ENCODE assay signal across 19 cellular contexts in genomic region chr7:100465299-100465698, GRCh38. TPM values are rescaled to one million over a fixed set of nuclear protein-coding genes. Genes with fewer than 3 reads are reported as not detected.
DNase-seq lines count a peak whose midpoint lies in the region; ATAC-seq and TF ChIP-seq lines count a peak whose summit lies in the region.
"Had no signal": no experiment of that assay in that cellular context is flagged by ENCODE, and none has a peak within 500 bp of the region (broad histone marks: within the 10 kb centered on the region; RNA-seq: fewer than 3 reads in every experiment).

No MANE protein-coding gene starts in this region.

- H3F3A ChIP-seq in PC-9 (ENCODE audit: insufficient read depth, low read depth): peaks cover 8% of the 10 kb centered on the region; the same call in 1 of the 2 replicates

- POLR2A ChIA-PET in PC-9 (lab: Charles Lee; ENCODE audit: unreplicated experiment): no interaction called here

- H3K4me1 Mint-ChIP-seq in stimulated activated naive CD8-positive, alpha-beta T cell treated with anti-CD3 and anti-CD28 coated beads, Interleukin-15, amount 100 ng/mL, for 72 hours: peaks cover 29% of the 10 kb centered on the region

- TF ChIP-seq CTCF in heart right ventricle (IDR thresholded peaks at IDR 0.05) (no peak), heart left ventricle (IDR thresholded peaks at IDR 0.05) (no peak), body of pancreas (IDR thresholded peaks at IDR 0.05) (no peak), lower lobe of right lung (IDR thresholded peaks at IDR 0.05) (no peak), PC-9 (conservative IDR thresholded peaks at IDR 0.05) (no peak)

- H3K27me3 ChIP-seq in heart right ventricle: no peaks in the 10 kb centered on the region
- H3K27me3 ChIP-seq in heart left ventricle: no peaks in the 10 kb centered on the region
- H3K27me3 ChIP-seq in body of pancreas: no peaks in the 10 kb centered on the region
- no peaks in the 10 kb centered on the region for H3K27me3 ChIP-seq in lower lobe of right lung (ENCODE audit: low read depth)
- no peaks in the 10 kb centered on the region for H3K27me3 ChIP-seq in PC-9 (ENCODE audit: insufficient read depth, low read depth)
- H3K27me3 ChIP-seq: upper lobe of left lung had no signal

- H3K9me2 ChIP-seq in PC-9 (ENCODE audit: insufficient read depth): no peaks in the 10 kb centered on the region

- no peak overlapping the region for H2AFZ ChIP-seq in PC-9

- H3K27ac ChIP-seq in heart right ventricle (peak overlapping the region in 7 of 10 donors; percentile 20 to 76 (median 69)), heart left ventricle (peak overlapping the region in 5 of 12 donors; percentile 49 to 77 (median 77)), body of pancreas (peak overlapping the region in 3 of 4 donors; percentile 61 to 79 (median 68)), lower lobe of right lung (peak overlapping the region; percentile 31), PC-9 (no peak overlapping the region)

- ATAC-seq in heart right ventricle: no peak
- ATAC-seq in heart left ventricle: no peak
- no peak for ATAC-seq in body of pancreas
- ATAC-seq in lower lobe of right lung: peak in 1 of 2 donors; percentile 1
- ATAC-seq in stimulated activated naive CD8-positive, alpha-beta T cell treated with anti-CD3 and anti-CD28 coated beads, Interleukin-15, amount 100 ng/mL, for 72 hours: no peak

- BruUV-seq in PC-9 (replicated peaks; lab: Mats Ljungman, UMichigan): no TSS peak

- H3K27ac Mint-ChIP-seq in stimulated activated naive CD8-positive, alpha-beta T cell treated with anti-CD3 and anti-CD28 coated beads, Interleukin-15, amount 100 ng/mL, for 72 hours: peak overlapping the region in 1 of 2 donors; percentile 48
- H3K27ac Mint-ChIP-seq: WTC11 had no signal

- H3K9me3 ChIP-seq in heart right ventricle (no peaks in the 10 kb centered on the region), heart left ventricle (no peaks in the 10 kb centered on the region), body of pancreas (no peaks in the 10 kb centered on the region), lower lobe of right lung (no peaks in the 10 kb centered on the region), PC-9 (ENCODE audit: insufficient read depth, low read depth) (no peaks in the 10 kb centered on the region)
- H3K9me3 ChIP-seq: upper lobe of left lung had no signal

- H3K4me2 ChIP-seq in PC-9: no peak overlapping the region

- no peaks in the 10 kb centered on the region for H4K20me1 ChIP-seq in PC-9 (ENCODE audit: insufficient read depth)

- no peak overlapping the region for H3K4me3 Mint-ChIP-seq in stimulated activated naive CD8-positive, alpha-beta T cell treated with anti-CD3 and anti-CD28 coated beads, Interleukin-15, amount 100 ng/mL, for 72 hours
- H3K4me3 Mint-ChIP-seq: WTC11 had no signal

- intact Hi-C loops in heart right ventricle (cut with DNase I) (loop anchor here in 9 of 10 donors (5.0 to 10.0 kb wide), 7 partner anchors 92 to 262 kb away; partner anchors contain the start of genes GIGYF1 (in 4 of the 9), EPO (in 2 of the 9) and POP7 (in 1 of the 9)), heart left ventricle (cut with DNase I) (loop anchor here in 9 of 10 donors (5.0 to 10.0 kb wide), 8 partner anchors 92 to 262 kb away; partner anchors contain the start of genes GIGYF1 (in 6 of the 9), EPO (in 1 of the 9) and POP7 (in 1 of the 9)), body of pancreas (cut with DNase I) (no loop called here), lower lobe of right lung (cut with DNase I) (no loop called here), PC-9 (cut with micrococcal nuclease; ENCODE audit: unreplicated experiment) (loop anchor here (5.0 kb wide), 1 partner anchor 227 kb away; the partner anchor contains the start of gene GIGYF1)

- no peak for DNase-seq in heart right ventricle
- DNase-seq in heart left ventricle: no peak
- peak in 1 of 4 donors; percentile 45 for DNase-seq in body of pancreas
- no peak for DNase-seq in lower lobe of right lung
- no peak for DNase-seq in epidermal melanocyte (ENCODE audit: insufficient read length, low spot score)
- no peak for DNase-seq in ureter (ENCODE audit: low spot score)
- no peak for DNase-seq in stimulated activated naive CD8-positive, alpha-beta T cell treated with anti-CD3 and anti-CD28 coated beads, Interleukin-15, amount 100 ng/mL, for 72 hours
- DNase-seq in PC-9: no peak
- DNase-seq: activated effector memory CD4-positive, alpha-beta T cell treated with Interleukin-2 at 50 U/mL for 16 hours; NCI-H1436 treated with DMSO at 0.1 percent for 48 hours; RPMI8226 had no signal

- H3K4me1 ChIP-seq in heart right ventricle: peaks cover 14 to 50% (median 31%) of the 10 kb centered on the region in 9 donors
- H3K4me1 ChIP-seq in heart left ventricle: peaks cover 3 to 47% (median 26%) of the 10 kb centered on the region in 12 donors
- peaks cover 41% of the 10 kb centered on the region for H3K4me1 ChIP-seq in body of pancreas
- peaks cover 23% of the 10 kb centered on the region for H3K4me1 ChIP-seq in lower lobe of right lung
- H3K4me1 ChIP-seq in PC-9 (replicated peaks; ENCODE audit: insufficient read depth): no peaks in the 10 kb centered on the region

- H3K4me3 ChIP-seq in heart right ventricle (no peak overlapping the region), heart left ventricle (no peak overlapping the region), body of pancreas (no peak overlapping the region), lower lobe of right lung (no peak overlapping the region), PC-9 (no peak overlapping the region)
- H3K4me3 ChIP-seq: GM12878, smooth muscle cell, upper lobe of left lung had no signal

- no peaks in the 10 kb centered on the region for H3K27me3 Mint-ChIP-seq in stimulated activated naive CD8-positive, alpha-beta T cell treated with anti-CD3 and anti-CD28 coated beads, Interleukin-15, amount 100 ng/mL, for 72 hours

- H3K36me3 ChIP-seq in heart right ventricle (peaks cover 0 to 65% (median 7%) of the 10 kb centered on the region in 9 donors), heart left ventricle (peaks cover 0 to 56% (median 22%) of the 10 kb centered on the region in 9 donors), body of pancreas (replicated peaks in 1 of 2; ENCODE audit: insufficient read depth in 1 of 2, low read depth in 2 of 2) (no peaks in the 10 kb centered on the region), lower lobe of right lung (peaks cover 37% of the 10 kb centered on the region), PC-9 (ENCODE audit: low read depth) (no peaks in the 10 kb centered on the region)

- CTCF ChIA-PET in PC-9 (lab: Charles Lee): interaction anchor here (0.6 kb wide), 1 partner anchor 21 kb away, joined by 8 read pairs; no protein-coding TSS in a partner anchor

- H3K9me3 Mint-ChIP-seq in stimulated activated naive CD8-positive, alpha-beta T cell treated with anti-CD3 and anti-CD28 coated beads, Interleukin-15, amount 100 ng/mL, for 72 hours: no peaks in the 10 kb centered on the region
- H3K9me3 Mint-ChIP-seq: WTC11 had no signal

- TF ChIP-seq POLR2A in heart left ventricle (IDR thresholded peaks at IDR 0.05) (no peak), body of pancreas (IDR thresholded peaks at IDR 0.05) (no peak)

- WGBS in heart right ventricle, 2 donors: 62 to 75% methylated on average over 8 of the region's 8 CpGs
- WGBS in heart left ventricle, 4 donors: 66 to 74% (median 70%) methylated on average over 8 of the region's 8 CpGs
- WGBS in body of pancreas, 2 donors: 56 to 57% methylated on average over 8 of the region's 8 CpGs

- no peaks in the 10 kb centered on the region for H3K79me2 ChIP-seq in PC-9 (ENCODE audit: low read depth)

RNA-seq across cellular contexts. Expression of gene SPACDR, which starts 1.2 kb away (rescaled TPM):
- total RNA-seq in heart right ventricle: 1 to 10 TPM in 2 of 10 donors, under 1 TPM in 4, not detected in 4; 0.28 to 1.1 (median 0.54) TPM
- 1 to 10 TPM in 1 of 2 donors, under 1 TPM in 1; 0.93 to 1.3 TPM for polyA plus RNA-seq in heart right ventricle
- total RNA-seq in heart left ventricle: under 1 TPM in 5 of 9 donors, not detected in 4; 0.27 to 0.77 (median 0.39) TPM
- under 1 TPM; 0.61 to 0.78 TPM for polyA plus RNA-seq in heart left ventricle
- 1 to 10 TPM in 1 of 2 donors, not detected in 1; 1.0 TPM for total RNA-seq in body of pancreas
- 1.7 TPM for total RNA-seq in lower lobe of right lung
- not detected for total RNA-seq in ureter
- total RNA-seq in PC-9 (2021): 1.4 and 4.2 TPM in 2 replicates
- total RNA-seq: G401, H1, LHCN-M2, smooth muscle cell had no signal

RNA-seq across cellular contexts. Expression of gene TSC22D4, which starts 13.7 kb away (rescaled TPM):
- total RNA-seq in heart right ventricle (10 to 100 TPM; 36.0 to 72.3 (median 46.7) TPM), heart left ventricle (10 to 100 TPM; 41.8 to 55.5 (median 49.0) TPM), body of pancreas (10 to 100 TPM; 16.6 to 34.9 TPM), lower lobe of right lung (53.6 TPM), ureter (42.9 TPM), PC-9 (2021) (68.8 and 79.8 TPM in 2 replicates)
- polyA plus RNA-seq in heart right ventricle (10 to 100 TPM; 46.0 to 53.7 TPM), heart left ventricle (10 to 100 TPM; 42.2 to 47.0 TPM)

RNA-seq across cellular contexts. Expression of gene NYAP1, which starts 18.4 kb away (rescaled TPM):
- total RNA-seq in heart right ventricle: under 1 TPM; 0.10 to 0.86 (median 0.30) TPM
- under 1 TPM; 0.30 to 0.59 TPM for polyA plus RNA-seq in heart right ventricle
- total RNA-seq in heart left ventricle: 1 to 10 TPM in 1 of 9 donors, under 1 TPM in 5, not detected in 3; 0.16 to 1.1 (median 0.35) TPM
- polyA plus RNA-seq in heart left ventricle: under 1 TPM; 0.42 to 0.50 TPM
- 1 to 10 TPM; 1.0 to 1.3 TPM for total RNA-seq in body of pancreas
- 1.1 TPM for total RNA-seq in lower lobe of right lung
- total RNA-seq in ureter: 0.68 TPM
- 1.3 and 1.9 TPM in 2 replicates for total RNA-seq in PC-9 (2021)
- total RNA-seq: myocyte had no signal
- polyA plus RNA-seq: smooth muscle cell had no signal

RNA-seq across cellular contexts. Expression of gene PPP1R35, which starts 29.0 kb away (rescaled TPM):
- total RNA-seq in heart right ventricle (10 to 100 TPM in 7 of 10 donors, 1 to 10 TPM in 3; 7.5 to 18.2 (median 11.3) TPM), heart left ventricle (10 to 100 TPM in 8 of 9 donors, 1 to 10 TPM in 1; 9.6 to 26.8 (median 12.4) TPM), body of pancreas (10 to 100 TPM; 39.4 to 69.2 TPM), lower lobe of right lung (24.5 TPM), ureter (32.4 TPM), PC-9 (2021) (49.1 and 67.6 TPM in 2 replicates)
- polyA plus RNA-seq in heart right ventricle (10 to 100 TPM; 30.3 to 60.4 TPM), heart left ventricle (10 to 100 TPM; 17.7 to 28.4 TPM)

RNA-seq across cellular contexts. Expression of gene MEPCE, which starts 35.7 kb away (rescaled TPM):
- total RNA-seq in heart right ventricle (10 to 100 TPM; 17.2 to 27.7 (median 23.0) TPM), heart left ventricle (10 to 100 TPM; 15.8 to 30.3 (median 21.5) TPM), body of pancreas (10 to 100 TPM; 14.0 to 34.9 TPM), lower lobe of right lung (36.3 TPM), ureter (33.7 TPM), PC-9 (2021) (62.6 and 70.3 TPM in 2 replicates)
- polyA plus RNA-seq in heart right ventricle (10 to 100 TPM; 15.1 to 18.7 TPM), heart left ventricle (10 to 100 TPM; 14.6 to 24.5 TPM)

Comparison
In these comparisons a context has a peak if more than half of its experiments do, and no peak if none do; other contexts are left out.
1. intact Hi-C loops: an anchor here in heart right ventricle (5.0 to 10.0 kb wide), heart left ventricle (5.0 to 10.0 kb wide) and PC-9 (5.0 kb wide); none called in body of pancreas and lower lobe of right lung.